Comparison of ENCODE assay signal across 14 cellular contexts in genomic region chr9:21853414-21853813, GRCh38.
"Had no signal": no experiment of that assay in that cellular context is flagged by ENCODE, and none has a peak within 500 bp of the region (broad histone marks: within the 10 kb centered on the region; RNA-seq: fewer than 3 reads in every experiment).

No MANE protein-coding gene starts in this region.

- DNase-seq: activated CD4-positive, alpha-beta T cell treated with anti-CD3 and anti-CD28 coated beads, Interleukin-2, amount 50 U/mL, for 1 hour; activated naive CD4-positive, alpha-beta T cell; activated naive CD8-positive, alpha-beta T cell treated with anti-CD3 and anti-CD28 coated beads, Interleukin-2, amount 10 ng/mL, durations not matched to agents 7 days and 5 days; activated T-cell treated with anti-CD3 and anti-CD28 coated beads for 4 hours; effector memory CD8-positive, alpha-beta T cell; foreskin melanocyte; mammary epithelial cell; natural killer cell; right cardiac atrium; stimulated activated CD4-positive, alpha-beta T cell treated with anti-CD3 and anti-CD28 coated beads, Interleukin-1b, Interleukin-23, amount 100 ng/mL, for 48 hours; T1000 had no signal

- H3K27me3 Mint-ChIP-seq: activated naive CD8-positive, alpha-beta T cell treated with anti-CD3 and anti-CD28 coated beads, Interleukin-2, amount 10 ng/mL, durations not matched to agents 7 days and 5 days; dendritic cell treated with granulocyte-macrophage colony-stimulating factor and Interleukin-4, amounts not matched to agents 40 ng/mL and 50 ng/mL, for 4 days; effector memory CD8-positive, alpha-beta T cell; progenitor cell of endocrine pancreas had no signal

- H3K4me3 Mint-ChIP-seq: activated naive CD8-positive, alpha-beta T cell treated with anti-CD3 and anti-CD28 coated beads, Interleukin-2, amount 10 ng/mL, durations not matched to agents 7 days and 5 days; dendritic cell treated with granulocyte-macrophage colony-stimulating factor and Interleukin-4, amounts not matched to agents 40 ng/mL and 50 ng/mL, for 4 days; effector memory CD8-positive, alpha-beta T cell; immature natural killer cell; natural killer cell had no signal

- H3K27ac Mint-ChIP-seq: activated naive CD8-positive, alpha-beta T cell treated with anti-CD3 and anti-CD28 coated beads, Interleukin-2, amount 10 ng/mL, durations not matched to agents 7 days and 5 days; dendritic cell treated with granulocyte-macrophage colony-stimulating factor and Interleukin-4, amounts not matched to agents 40 ng/mL and 50 ng/mL, for 4 days; progenitor cell of endocrine pancreas had no signal

- H3K9me3 Mint-ChIP-seq: activated naive CD8-positive, alpha-beta T cell treated with anti-CD3 and anti-CD28 coated beads, Interleukin-2, amount 10 ng/mL, durations not matched to agents 7 days and 5 days; effector memory CD8-positive, alpha-beta T cell; natural killer cell had no signal

- ATAC-seq: natural killer cell, right cardiac atrium had no signal
